ENCODE assay signal across 8 cellular contexts in the genomic region with DNA sequence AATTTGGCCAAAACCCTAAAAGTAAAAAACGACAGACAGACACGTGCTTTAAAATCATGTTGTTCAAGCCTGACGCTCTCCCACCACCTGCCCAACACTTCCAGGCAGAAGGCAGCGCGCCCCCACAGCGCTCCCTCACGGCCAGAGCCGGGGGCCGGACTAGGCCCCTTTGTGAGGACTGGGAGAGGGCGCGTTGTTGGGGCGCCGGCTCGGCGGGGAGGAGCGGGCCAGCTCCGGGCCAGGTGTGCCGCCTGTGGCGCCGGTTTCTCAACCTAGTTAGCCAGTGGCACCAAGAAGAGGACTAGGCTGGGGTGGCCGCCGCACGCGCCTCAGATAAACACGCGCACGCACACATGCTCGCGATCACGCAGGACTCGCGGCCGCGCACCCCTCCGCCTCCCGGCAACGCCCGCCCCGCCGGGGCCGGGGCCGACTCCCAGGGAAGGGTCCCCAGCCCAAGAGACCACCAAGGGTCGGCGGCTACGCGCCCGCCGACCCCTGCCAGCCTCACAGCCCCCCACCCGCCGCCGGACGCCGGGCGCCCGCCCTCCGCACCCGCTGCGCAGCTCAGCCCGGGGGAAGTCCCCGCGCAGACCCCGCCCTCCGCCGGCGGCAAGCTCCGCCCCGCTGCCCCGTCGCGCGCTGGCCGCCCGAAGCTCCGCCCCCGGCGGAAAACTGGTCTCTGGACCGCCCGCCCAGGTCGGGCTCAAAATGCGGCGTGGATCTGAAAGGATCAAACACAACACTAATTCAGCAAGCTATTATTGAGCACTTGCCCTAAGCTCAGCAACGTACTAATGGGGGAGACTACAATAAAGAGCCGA. TPM values are rescaled to one million over a fixed set of nuclear protein-coding genes. Genes with fewer than 3 reads are reported as not detected.
DNase-seq lines count a peak whose midpoint lies in the region; ATAC-seq and TF ChIP-seq lines count a peak whose summit lies in the region.

A gene (minus strand): TSS at position 584 of the 824 bp plus-strand sequence.

- WGBS in esophagus squamous epithelium, 2 donors: 0 to 2% methylated on average over 6 to 7 of the region's 83 CpGs

- TF ChIP-seq POLR2A in esophagus squamous epithelium (IDR thresholded peaks at IDR 0.05): peak in 2 of 4 donors; percentile 70 to 76

- H3K27me3 ChIP-seq in Panc1 (ENCODE audit: control insufficient read depth, insufficient read depth, low read length): no peaks in the 10 kb centered on the region
- no peaks in the 10 kb centered on the region for H3K27me3 ChIP-seq in esophagus squamous epithelium

- peak; percentile 37 for DNase-seq in DMS79 (lab: John Stamatoyannopoulos, UW)
- DNase-seq in Panc1 (ENCODE audit: low read depth, low spot score): peak; percentile 85
- peak; percentile 91 to 96 for DNase-seq in activated T-cell treated with anti-CD3 and anti-CD28 coated beads, Interleukin-2, amount 50 U/mL, for 72 hours
- peak; percentile 9 for DNase-seq in esophagus squamous epithelium (lab: John Stamatoyannopoulos, UW)
- DNase-seq in naive B cell: peak; percentile 92
- peak; percentile 77 to 85 for DNase-seq in stimulated activated CD8-positive, alpha-beta memory T cell treated with anti-CD3 and anti-CD28 coated beads, Interleukin-7, amount 100 ng/mL, for 48 hours (ENCODE audit: extremely low read depth in 1 of 2, low read depth in 1 of 2)

- H3K4me3 ChIP-seq in Panc1 (ENCODE audit: low read depth in 2 of 2, low read length in 2 of 2) (peak within 1 kb of the TSS; percentile 65 to 75), esophagus squamous epithelium (peak within 1 kb of the TSS; percentile 62 to 85 (median 82))

- TF ChIP-seq CTCF in Panc1 (IDR thresholded peaks at IDR 0.05): peak; percentile 56
- peak in 3 of 6 experiments; percentile 5 to 24 (median 10) for TF ChIP-seq CTCF in esophagus squamous epithelium (IDR thresholded peaks at IDR 0.05)

- H3K4me3 Mint-ChIP-seq in activated T-cell treated with anti-CD3 and anti-CD28 coated beads, Interleukin-2, amount 50 U/mL, for 72 hours: peak within 1 kb of the TSS; percentile 89 to 95
- peak within 1 kb of the TSS; percentile 85 to 95 (median 92) for H3K4me3 Mint-ChIP-seq in naive B cell

- in situ Hi-C loops in Panc1 (cut with HindIII; ENCODE audit: low pct_unique_long_range_greater_than_20kb, low sequenced_read_pairs): no loop called here

- H3K36me3 ChIP-seq in Panc1 (ENCODE audit: control insufficient read depth, insufficient read depth, low read length) (peaks cover 5% of the 10 kb centered on the region; the same call in 1 of the 2 replicates), esophagus squamous epithelium (peaks cover 0 to 12% (median 0%) of the 10 kb centered on the region in 3 donors)

- TF ChIP-seq RAD21 in Ishikawa (IDR thresholded peaks at IDR 0.05; ENCODE audit: low read depth): no peak

- CTCF ChIA-PET in Panc1 (lab: Charles Lee): interaction anchor here (0.5 to 0.9 kb wide), 2 partner anchors 168 to 172 kb away, joined by 3 read pairs; no protein-coding TSS in a partner anchor

- POLR2A ChIA-PET in Panc1 (lab: Charles Lee): interaction anchor here (0.5 to 0.6 kb wide), 3 partner anchors 19 to 166 kb away, joined by 3 to 4 read pairs (median 3); no protein-coding TSS in a partner anchor

- H3K27ac Mint-ChIP-seq in activated T-cell treated with anti-CD3 and anti-CD28 coated beads, Interleukin-2, amount 50 U/mL, for 72 hours: peak within 1 kb of the TSS; percentile 97
- H3K27ac Mint-ChIP-seq in naive B cell: peak within 1 kb of the TSS; percentile 93 to 98 (median 96)

- H3K9me3 ChIP-seq in Panc1 (ENCODE audit: control insufficient read depth, insufficient read depth, low read depth, low read length): no peaks in the 10 kb centered on the region
- H3K9me3 ChIP-seq in esophagus squamous epithelium: no peaks in the 10 kb centered on the region

- TF ChIP-seq EP300 in Ishikawa (IDR thresholded peaks at IDR 0.05; ENCODE audit: borderline replicate concordance): no peak

- peaks cover 0 to 4% of the 10 kb centered on the region in 2 donors for H3K9me3 Mint-ChIP-seq in activated T-cell treated with anti-CD3 and anti-CD28 coated beads, Interleukin-2, amount 50 U/mL, for 72 hours
- no peaks in the 10 kb centered on the region for H3K9me3 Mint-ChIP-seq in naive B cell

- intact Hi-C loops in Panc1 (cut with micrococcal nuclease; ENCODE audit: unreplicated experiment): no loop called here
- intact Hi-C loops in esophagus squamous epithelium (cut with DNase I): no loop called here

- peak within 1 kb of the TSS; percentile 91 for H3K27ac ChIP-seq in Panc1 (ENCODE audit: low read length)
- H3K27ac ChIP-seq in esophagus squamous epithelium: peak within 1 kb of the TSS; percentile 82 to 92 (median 90)

- H3K4me1 Mint-ChIP-seq in activated T-cell treated with anti-CD3 and anti-CD28 coated beads, Interleukin-2, amount 50 U/mL, for 72 hours (ENCODE audit: low read depth): peaks cover 35% of the 10 kb centered on the region
- H3K4me1 Mint-ChIP-seq in naive B cell: peaks cover 13 to 33% (median 30%) of the 10 kb centered on the region in 3 donors

- no TSS peak for BruUV-seq in Panc1 (replicated peaks; lab: Mats Ljungman, UMichigan)

- H3K36me3 Mint-ChIP-seq in activated T-cell treated with anti-CD3 and anti-CD28 coated beads, Interleukin-2, amount 50 U/mL, for 72 hours (ENCODE audit: insufficient read depth in 2 of 2): peaks cover 7 to 8% of the 10 kb centered on the region in 2 donors
- peaks cover 6% of the 10 kb centered on the region in 2 donors for H3K36me3 Mint-ChIP-seq in naive B cell

- H3K27me3 Mint-ChIP-seq in activated T-cell treated with anti-CD3 and anti-CD28 coated beads, Interleukin-2, amount 50 U/mL, for 72 hours (ENCODE audit: low read depth): peaks cover 9% of the 10 kb centered on the region
- H3K27me3 Mint-ChIP-seq in naive B cell: peaks cover 4 to 9% (median 8%) of the 10 kb centered on the region in 3 donors

- ATAC-seq in GM21576 (IDR thresholded peaks at IDR 0.05; ENCODE audit: unreplicated experiment): peak; percentile 73
- ATAC-seq in Panc1: peak; percentile 99
- ATAC-seq in activated T-cell treated with anti-CD3 and anti-CD28 coated beads, Interleukin-2, amount 50 U/mL, for 72 hours (replicated peaks in 1 of 2): peak; percentile 93 to 94
- peak; percentile 84 to 86 for ATAC-seq in naive B cell (ENCODE audit: low read depth in 2 of 2)

- H3K4me1 ChIP-seq in Panc1 (ENCODE audit: control insufficient read depth, insufficient read depth, low read length): peaks cover 5% of the 10 kb centered on the region; the same call in 1 of the 2 replicates
- peaks cover 7 to 29% (median 10%) of the 10 kb centered on the region in 3 donors for H3K4me1 ChIP-seq in esophagus squamous epithelium

TF ChIP-seq in Ishikawa, 13 proteins besides CTCF, POLR2A, EP300 and RAD21:
- TF ChIP-seq TEAD4 (IDR thresholded peaks at IDR 0.05) (no peak), ZBTB7A (IDR thresholded peaks at IDR 0.05; ENCODE audit: low read depth) (0 out of 2 replicates have a peak, but pooled peaks have one; percentile 33), NFIC (IDR thresholded peaks at IDR 0.05) (no peak), TAF1 (IDR thresholded peaks at IDR 0.05; ENCODE audit: low read depth) (peak; percentile 56; the same call in 1 of the 2 replicates)
- TF ChIP-seq, protein P1, sequence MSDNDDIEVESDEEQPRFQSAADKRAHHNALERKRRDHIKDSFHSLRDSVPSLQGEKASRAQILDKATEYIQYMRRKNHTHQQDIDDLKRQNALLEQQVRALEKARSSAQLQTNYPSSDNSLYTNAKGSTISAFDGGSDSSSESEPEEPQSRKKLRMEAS (IDR thresholded peaks at IDR 0.05): peak; percentile 76

RNA-seq across cellular contexts. Expression of the gene that starts here (rescaled TPM):
- total RNA-seq in Panc1 (2021; ENCODE audit: unreplicated experiment): 8.8 TPM
- polyA plus RNA-seq in Panc1 (2012; ENCODE audit: insufficient read length): 6.2 TPM
- total RNA-seq in activated T-cell treated with anti-CD3 and anti-CD28 coated beads, Interleukin-2, amount 50 U/mL, for 72 hours: 10 to 100 TPM; 21.7 to 27.5 TPM
- total RNA-seq in esophagus squamous epithelium: 10 to 100 TPM in 1 of 4 donors, 1 to 10 TPM in 3; 1.6 to 21.7 (median 5.4) TPM
- polyA plus RNA-seq in naive B cell (ENCODE audit: low read depth in 6 of 6): 10 to 100 TPM; 14.9 to 34.0 (median 25.9) TPM

Comparison
In these comparisons a context has a peak if more than half of its experiments do, and no peak if none do; other contexts are left out.
1. Peak in every context shown above with its lines: DNase-seq, ATAC-seq, H3K4me3 ChIP-seq and H3K27ac ChIP-seq.
2. DNase-seq: peak in every context shown above with its lines; median percentile 94 in activated T-cell treated with anti-CD3 and anti-CD28 coated beads, Interleukin-2, amount 50 U/mL, for 72 hours; 92 in naive B cell; 85 in Panc1; 81 in stimulated activated CD8-positive, alpha-beta memory T cell treated with anti-CD3 and anti-CD28 coated beads, Interleukin-7, amount 100 ng/mL, for 48 hours; 37 in DMS79; 9 in esophagus squamous epithelium.